In genomic region chr7:151251926-151252835, GRCh38 we compare ENCODE assay signal across 8 cellular contexts. TPM values are rescaled to one million over a fixed set of nuclear protein-coding genes. Genes with fewer than 3 reads are reported as not detected.
DNase-seq lines count a peak whose midpoint lies in the region; ATAC-seq, FAIRE-seq and TF ChIP-seq lines count a peak whose summit lies in the region.

No MANE protein-coding gene starts in this region.

- POLR2A ChIA-PET in CD4-positive, alpha-beta memory T cell (lab: Charles Lee; ENCODE audit: partially characterized antibody): no interaction called here

- WGBS in sigmoid colon, 2 donors: 10 to 13% methylated on average over 52 of the region's 52 CpGs

- peak in 1 of 5 donors; percentile 16 for DNase-seq in CD4-positive, alpha-beta memory T cell
- DNase-seq in NCI-H1092 treated with DMSO at 0.1 percent for 48 hours (lab: John Stamatoyannopoulos, UW): peak; percentile 65
- DNase-seq in brain pericyte (ENCODE audit: low read depth, low spot score): peak; percentile 39
- peak; percentile 89 for DNase-seq in iPS-NIHi7 (ENCODE audit: extremely low spot score)
- DNase-seq in sigmoid colon: peak; percentile 89
- DNase-seq in RCC 7860 (ENCODE audit: low spot score): no peak
- no peak for DNase-seq in SKM-1 (lab: John Stamatoyannopoulos, UW; ENCODE audit: unreplicated experiment)

- TF ChIP-seq POLR2A in sigmoid colon (IDR thresholded peaks at IDR 0.05): peak; percentile 26 to 45

- H3K9me3 Mint-ChIP-seq in CD4-positive, alpha-beta memory T cell: no peaks in the 10 kb centered on the region

- no peaks in the 10 kb centered on the region for H3K9me3 ChIP-seq in CD4-positive, alpha-beta memory T cell (ENCODE audit: control insufficient read depth in 1 of 2, low read length in 2 of 2)
- no peaks in the 10 kb centered on the region for H3K9me3 ChIP-seq in sigmoid colon

- intact Hi-C loops in CD4-positive, alpha-beta memory T cell (cut with micrococcal nuclease): no loop called here
- intact Hi-C loops in sigmoid colon (cut with DNase I): loop anchor here (2.0 kb wide), 1 partner anchor 25 kb away; no protein-coding TSS in a partner anchor

- peaks cover 28% of the 10 kb centered on the region for H3K4me1 ChIP-seq in CD4-positive, alpha-beta memory T cell (ENCODE audit: insufficient read depth, low read length)
- peaks cover 0 to 58% (median 54%) of the 10 kb centered on the region in 4 donors for H3K4me1 ChIP-seq in sigmoid colon

- no peak for TF ChIP-seq EP300 in sigmoid colon (IDR thresholded peaks at IDR 0.05)

- CTCF ChIA-PET in CD4-positive, alpha-beta memory T cell (lab: Charles Lee; ENCODE audit: partially characterized antibody): interaction anchor here (1.1 kb wide), 1 partner anchor 16 kb away, joined by 3 read pairs; no protein-coding TSS in a partner anchor

- no peak overlapping the region for H3K27ac Mint-ChIP-seq in CD4-positive, alpha-beta memory T cell

- H3K27me3 ChIP-seq in CD4-positive, alpha-beta memory T cell (ENCODE audit: insufficient read depth, low read length): peaks cover 30% of the 10 kb centered on the region
- no peaks in the 10 kb centered on the region for H3K27me3 ChIP-seq in sigmoid colon

- FAIRE-seq in RCC 7860 (lab: Jason Lieb, UNC): no peak

- H3K27ac ChIP-seq in CD4-positive, alpha-beta memory T cell (ENCODE audit: low read depth, low read length): no peak overlapping the region
- peak overlapping the region; percentile 93 to 95 (median 94) for H3K27ac ChIP-seq in sigmoid colon

- peaks cover 33 to 58% of the 10 kb centered on the region in 2 donors for H3K27me3 Mint-ChIP-seq in CD4-positive, alpha-beta memory T cell

- no peak for TF ChIP-seq CTCF in sigmoid colon (IDR thresholded peaks at IDR 0.05)

- no peak for ATAC-seq in GM21825 (IDR thresholded peaks at IDR 0.05; ENCODE audit: unreplicated experiment)

- H3K36me3 ChIP-seq in CD4-positive, alpha-beta memory T cell (ENCODE audit: insufficient read depth, low read length): no peaks in the 10 kb centered on the region
- no peaks in the 10 kb centered on the region for H3K36me3 ChIP-seq in sigmoid colon

- H3K4me3 Mint-ChIP-seq in CD4-positive, alpha-beta memory T cell: peak overlapping the region; percentile 33 to 75 (median 58)

- no peak overlapping the region for H3K4me3 ChIP-seq in CD4-positive, alpha-beta memory T cell (ENCODE audit: low read length in 2 of 2)
- peak overlapping the region; percentile 60 to 77 (median 66) for H3K4me3 ChIP-seq in sigmoid colon

- H3K36me3 Mint-ChIP-seq in CD4-positive, alpha-beta memory T cell: no peaks in the 10 kb centered on the region

- H3K4me1 Mint-ChIP-seq in CD4-positive, alpha-beta memory T cell: peaks cover 15 to 44% (median 24%) of the 10 kb centered on the region in 4 donors

RNA-seq across cellular contexts. Expression of gene SMARCD3, which starts 3.7 kb away (rescaled TPM):
- 1 to 10 TPM; 4.0 to 5.2 TPM for total RNA-seq in CD4-positive, alpha-beta memory T cell
- 1 to 10 TPM; 4.6 TPM for polyA plus RNA-seq in CD4-positive, alpha-beta memory T cell
- 10 to 100 TPM; 38.8 to 63.1 (median 51.6) TPM for total RNA-seq in sigmoid colon
- 10 to 100 TPM in 1 of 3 donors, 1 to 10 TPM in 2; 4.2 to 15.6 (median 9.5) TPM for polyA plus RNA-seq in sigmoid colon

RNA-seq across cellular contexts. Expression of gene CHPF2, which starts 19.9 kb away (rescaled TPM):
- 10 to 100 TPM; 52.2 to 52.3 TPM for total RNA-seq in CD4-positive, alpha-beta memory T cell
- polyA plus RNA-seq in CD4-positive, alpha-beta memory T cell: 10 to 100 TPM; 25.3 to 28.6 TPM
- total RNA-seq in sigmoid colon: 10 to 100 TPM; 14.3 to 36.3 (median 18.9) TPM
- polyA plus RNA-seq in sigmoid colon: 10 to 100 TPM in 1 of 3 donors, 1 to 10 TPM in 2; 5.4 to 27.9 (median 5.5) TPM

RNA-seq across cellular contexts. Expression of gene ABCF2, which starts 25.2 kb away (rescaled TPM):
- 10 to 100 TPM; 31.4 to 35.7 TPM for total RNA-seq in CD4-positive, alpha-beta memory T cell
- 10 to 100 TPM; 33.0 to 37.3 TPM for polyA plus RNA-seq in CD4-positive, alpha-beta memory T cell
- 10 to 100 TPM; 25.8 to 34.6 (median 30.2) TPM for total RNA-seq in sigmoid colon
- 10 to 100 TPM; 18.3 to 34.6 (median 19.8) TPM for polyA plus RNA-seq in sigmoid colon

RNA-seq across cellular contexts. Expression of gene H2BK1, which starts 41.9 kb away (rescaled TPM):
- total RNA-seq in CD4-positive, alpha-beta memory T cell: 1 to 10 TPM; 4.9 to 6.9 TPM
- polyA plus RNA-seq in CD4-positive, alpha-beta memory T cell: not detected
- not detected for total RNA-seq in sigmoid colon
- polyA plus RNA-seq in sigmoid colon: not detected

Comparison
In these comparisons a context has a peak if more than half of its experiments do, and no peak if none do; other contexts are left out.
1. DNase-seq: peak in NCI-H1092 treated with DMSO at 0.1 percent for 48 hours (single experiment), brain pericyte (single experiment), iPS-NIHi7 (single experiment) and sigmoid colon (single experiment); none in RCC 7860 (single experiment) and SKM-1 (single experiment).
2. H3K4me3 ChIP-seq: peak in sigmoid colon (4 of 4); none in CD4-positive, alpha-beta memory T cell (0 of 2).
3. RNA of gene SMARCD3, which starts 3.7 kb away (total RNA-seq): 38.8 to 63.1 TPM in sigmoid colon; 4.0 to 5.2 TPM in CD4-positive, alpha-beta memory T cell; every median in the first group is over 4 times any median in the second.